10 cellular contexts compared by ENCODE assay signal in genomic region chr19:33301900-33302174, GRCh38. TPM values are rescaled to one million over a fixed set of nuclear protein-coding genes. Genes with fewer than 3 reads are reported as not detected.
DNase-seq lines count a peak whose midpoint lies in the region; ATAC-seq, FAIRE-seq and TF ChIP-seq lines count a peak whose summit lies in the region.
"Had no signal": no experiment of that assay in that cellular context is flagged by ENCODE, and none has a peak within 500 bp of the region (broad histone marks: within the 10 kb centered on the region; RNA-seq: fewer than 3 reads in every experiment).

No MANE protein-coding gene starts in this region.

- H2AK5ac ChIP-seq in neuronal stem cell (ENCODE audit: low read depth, low read length) = no peak overlapping the region

- no peak overlapping the region for H4K91ac ChIP-seq in neuronal stem cell (ENCODE audit: low read depth, low read length, poor library complexity)

- POLR2A ChIA-PET in AG04450 (lab: Yijun Ruan, JAX) = interaction anchor here (0.5 kb wide), 1 partner anchor 133 kb away, joined by 3 read pairs; no protein-coding TSS in a partner anchor

- no peak for TF ChIP-seq CTCF in AG04450 (IDR thresholded peaks at IDR 0.05; ENCODE audit: low read depth, low read length)
- no peak for TF ChIP-seq CTCF in KMS-11 (conservative IDR thresholded peaks at IDR 0.05; ENCODE audit: low read depth, low read length)

- H3K23ac ChIP-seq in neuronal stem cell (ENCODE audit: low read depth, low read length, poor library complexity) = no peak overlapping the region

- H3K9me3 Mint-ChIP-seq in stimulated activated naive CD8-positive, alpha-beta T cell treated with anti-CD3 and anti-CD28 coated beads, Interleukin-15, amount 100 ng/mL, for 72 hours = no peaks in the 10 kb centered on the region
- H3K9me3 Mint-ChIP-seq: T-cell had no signal

- H3K4ac ChIP-seq in neuronal stem cell (ENCODE audit: low read length) = no peak overlapping the region

- H2BK5ac ChIP-seq in neuronal stem cell (ENCODE audit: low read length) = no peak overlapping the region

- peaks cover 2% of the 10 kb centered on the region for H3K79me1 ChIP-seq in neuronal stem cell (ENCODE audit: low read depth, low read length)

- no peak overlapping the region for H2BK12ac ChIP-seq in neuronal stem cell (ENCODE audit: low read length)

- ATAC-seq in stimulated activated naive CD8-positive, alpha-beta T cell treated with anti-CD3 and anti-CD28 coated beads, Interleukin-15, amount 100 ng/mL, for 72 hours = no peak

- H2BK15ac ChIP-seq in neuronal stem cell (ENCODE audit: low read length) = no peak overlapping the region

- no peak overlapping the region for H3K27ac Mint-ChIP-seq in stimulated activated naive CD8-positive, alpha-beta T cell treated with anti-CD3 and anti-CD28 coated beads, Interleukin-15, amount 100 ng/mL, for 72 hours
- H3K27ac Mint-ChIP-seq: T-cell had no signal

- FAIRE-seq in GM19239 (lab: Jason Lieb, UNC) = no peak

- H3K27me3 Mint-ChIP-seq in stimulated activated naive CD8-positive, alpha-beta T cell treated with anti-CD3 and anti-CD28 coated beads, Interleukin-15, amount 100 ng/mL, for 72 hours = peaks cover 87% of the 10 kb centered on the region

- CTCF ChIA-PET in AG04450 (lab: Charles Lee) = interaction anchor here (1.2 to 1.4 kb wide), 7 partner anchors 8 to 73 kb away, joined by 3 to 4 read pairs (median 3); no protein-coding TSS in a partner anchor

- H3K14ac ChIP-seq in neuronal stem cell (ENCODE audit: low read length) = peak overlapping the region; percentile 31

- no peak overlapping the region for H3K27ac ChIP-seq in AG04450 (ENCODE audit: low read depth, low read length)
- H3K27ac ChIP-seq in KMS-11 = peak overlapping the region; percentile 46; the same call in 1 of the 2 replicates
- peak overlapping the region; percentile 80 to 85 for H3K27ac ChIP-seq in esophagus (ENCODE audit: low read depth in 2 of 2, low read length in 1 of 2)
- no peak overlapping the region for H3K27ac ChIP-seq in neuronal stem cell (replicated peaks; ENCODE audit: low read length)

- H3K27me3 ChIP-seq in AG04450 (ENCODE audit: control insufficient read depth, insufficient read depth, low read length) (peaks cover 74% of the 10 kb centered on the region), KMS-11 (ENCODE audit: insufficient read depth, low read depth) (no peaks in the 10 kb centered on the region), esophagus (ENCODE audit: control insufficient read depth in 1 of 2, insufficient read depth in 2 of 2, low read length in 2 of 2) (no peaks in the 10 kb centered on the region), neuronal stem cell (ENCODE audit: control insufficient read depth in 3 of 3, insufficient read depth in 3 of 3, low read depth in 1 of 3, low read length in 3 of 3) (peaks cover 14 to 59% (median 44%) of the 10 kb centered on the region in 3 experiments)

- 1% methylated on average over 19 to 41 of the region's 41 CpGs for WGBS in esophagus, 2 donors
- no CpG with 5 or more reads among the region's 41 CpGs for WGBS in neuronal stem cell (ENCODE audit: extremely low coverage in 2 of 2, insufficient read length in 2 of 2, insufficient replicate concordance in 1 of 2), 2 donors

- H2AFZ ChIP-seq in KMS-11 (ENCODE audit: low read depth) (peak overlapping the region; percentile 66), neuronal stem cell (ENCODE audit: low read length) (peak overlapping the region; percentile 100)

- H3K9me3 ChIP-seq in AG04450 (ENCODE audit: control insufficient read depth, insufficient read depth, low read length) (peaks cover 7% of the 10 kb centered on the region; the same call in 1 of the 2 replicates), esophagus (ENCODE audit: control insufficient read depth in 2 of 2, insufficient read depth in 1 of 2, low read depth in 1 of 2, low read length in 1 of 2) (no peaks in the 10 kb centered on the region), neuronal stem cell (replicated peaks in 1 of 2; ENCODE audit: control insufficient read depth in 2 of 2, insufficient read depth in 1 of 2, low read depth in 1 of 2, low read length in 2 of 2) (peaks cover 0 to 4% of the 10 kb centered on the region in 2 donors)

- H3K4me1 Mint-ChIP-seq in stimulated activated naive CD8-positive, alpha-beta T cell treated with anti-CD3 and anti-CD28 coated beads, Interleukin-15, amount 100 ng/mL, for 72 hours = peaks cover 10% of the 10 kb centered on the region

- H3K36me3 ChIP-seq in KMS-11 (ENCODE audit: insufficient read depth) = no peaks in the 10 kb centered on the region
- no peaks in the 10 kb centered on the region for H3K36me3 ChIP-seq in esophagus (ENCODE audit: control insufficient read depth in 2 of 2, insufficient read depth in 2 of 2, low read length in 1 of 2)
- H3K36me3 ChIP-seq in neuronal stem cell (replicated peaks in 1 of 2; ENCODE audit: control insufficient read depth in 2 of 2, insufficient read depth in 2 of 2, low read length in 2 of 2) = no peaks in the 10 kb centered on the region

- H4K8ac ChIP-seq in neuronal stem cell (ENCODE audit: low read depth, low read length) = no peak overlapping the region

- peak overlapping the region; percentile 42; the same call in 1 of the 2 replicates for H3K4me2 ChIP-seq in KMS-11
- H3K4me2 ChIP-seq in neuronal stem cell (ENCODE audit: insufficient read depth, low read length, poor library complexity, severe bottlenecking) = peak overlapping the region; percentile 81

- H3K9ac ChIP-seq in KMS-11 = peak overlapping the region; percentile 74; the same call in 1 of the 2 replicates
- peak overlapping the region; percentile 78 for H3K9ac ChIP-seq in neuronal stem cell (ENCODE audit: low read depth, low read length, poor library complexity)

- DNase-seq in AG04450 (ENCODE audit: low read depth, low spot score) = no peak
- DNase-seq in neuronal stem cell (ENCODE audit: low spot score) = no peak
- DNase-seq in activated CD4-positive, alpha-beta T cell treated with anti-CD3 and anti-CD28 coated beads, Interleukin-2, amount 50 U/mL, for 4 hours = no peak
- DNase-seq in GM19239 (ENCODE audit: insufficient read length, low spot score) = no peak
- no peak for DNase-seq in DMS53 treated with DMSO at 0.1 percent for 48 hours (lab: John Stamatoyannopoulos, UW; ENCODE audit: unreplicated experiment)
- no peak for DNase-seq in stimulated activated naive CD8-positive, alpha-beta T cell treated with anti-CD3 and anti-CD28 coated beads, Interleukin-15, amount 100 ng/mL, for 72 hours
- DNase-seq: DND-41 had no signal

- peaks cover 4% of the 10 kb centered on the region for H3K4me1 ChIP-seq in KMS-11 (ENCODE audit: low read depth, poor library complexity, severe bottlenecking)
- H3K4me1 ChIP-seq in esophagus (ENCODE audit: control insufficient read depth in 2 of 2, insufficient read depth in 2 of 2, low read length in 1 of 2) = peaks cover 6 to 21% of the 10 kb centered on the region in 2 donors
- peaks cover 4 to 9% of the 10 kb centered on the region in 2 donors for H3K4me1 ChIP-seq in neuronal stem cell (ENCODE audit: control insufficient read depth in 2 of 2, insufficient read depth in 1 of 2, low read depth in 1 of 2, low read length in 2 of 2)

- H3K4me3 Mint-ChIP-seq in stimulated activated naive CD8-positive, alpha-beta T cell treated with anti-CD3 and anti-CD28 coated beads, Interleukin-15, amount 100 ng/mL, for 72 hours = peak overlapping the region in 1 of 2 donors; percentile 46

- no peaks in the 10 kb centered on the region for H4K20me1 ChIP-seq in KMS-11 (ENCODE audit: insufficient read depth)

- peak overlapping the region; percentile 40; the same call in 1 of the 2 replicates for H3K4me3 ChIP-seq in AG04450 (ENCODE audit: low read depth, low read length)
- no peak overlapping the region for H3K4me3 ChIP-seq in KMS-11 (IDR thresholded peaks at IDR 0.05; ENCODE audit: insufficient read depth, low read depth, low read length)
- peak overlapping the region; percentile 68 to 76 for H3K4me3 ChIP-seq in esophagus (ENCODE audit: low read depth in 1 of 2, low read length in 2 of 2)
- peak overlapping the region; percentile 68 to 73 for H3K4me3 ChIP-seq in neuronal stem cell (ENCODE audit: low read length in 2 of 2)

- no peaks in the 10 kb centered on the region for H3K79me2 ChIP-seq in KMS-11 (ENCODE audit: insufficient read depth, low read depth)

- H3K18ac ChIP-seq in neuronal stem cell (ENCODE audit: low read length) = peak overlapping the region; percentile 77

- no peak overlapping the region for H2BK120ac ChIP-seq in neuronal stem cell (ENCODE audit: low read depth, low read length)

RNA-seq across cellular contexts. Expression of gene CEBPA, which starts 0.5 kb away (rescaled TPM):
- polyA plus RNA-seq in AG04450 (2011; rRNA removed) = 0.02 and 0.06 TPM in 2 replicates
- polyA minus RNA-seq in AG04450 (2011; rRNA and poly(A)+ RNA removed) = not detected in 2 replicates
- polyA plus RNA-seq in esophagus = 10 to 100 TPM; 14.1 to 19.4 TPM
- polyA plus RNA-seq in neuronal stem cell (2013, experiment 1 of 2) = 0.78 TPM
- 0.96 TPM for polyA plus RNA-seq in neuronal stem cell (2013, experiment 2 of 2)

Comparison
In these comparisons a context has a peak if more than half of its experiments do, and no peak if none do; other contexts are left out.
1. H3K27ac ChIP-seq: peak in KMS-11 (single experiment) and esophagus (2 of 2); none in AG04450 (single experiment) and neuronal stem cell (single experiment).
2. RNA of gene CEBPA, which starts 0.5 kb away (polyA plus RNA-seq): 14.1 to 19.4 TPM in esophagus; 0.02 to 0.06 TPM in AG04450; every median in the first group is over 10 times any median in the second.